Comparison of ENCODE assay signal across 8 cellular contexts in genomic region chr1:36420836-36421317, GRCh38. TPM values are rescaled to one million over a fixed set of nuclear protein-coding genes. Genes with fewer than 3 reads are reported as not detected.
DNase-seq lines count a peak whose midpoint lies in the region; ATAC-seq, FAIRE-seq and TF ChIP-seq lines count a peak whose summit lies in the region.

No MANE protein-coding gene starts in this region.

- peak; percentile 56 for ATAC-seq in HG03354 (IDR thresholded peaks at IDR 0.05; ENCODE audit: poor library complexity, severe bottlenecking, unreplicated experiment)
- peak; percentile 95 for ATAC-seq in HepG2

- DNase-seq in DMS53 treated with DMSO at 0.1 percent for 48 hours (lab: John Stamatoyannopoulos, UW; ENCODE audit: unreplicated experiment) (peak; percentile 66), NCI-H526 treated with DMSO at 0.1 percent for 48 hours (lab: John Stamatoyannopoulos, UW) (peak; percentile 63), chondrocyte (ENCODE audit: low spot score) (no peak), HepG2 (ENCODE audit: low spot score) (peak; percentile 56), cortex of kidney (lab: John Stamatoyannopoulos, UW) (no peak)
- peak; percentile 96 for DNase-seq in activated CD4-positive, alpha-beta T cell treated with anti-CD3 and anti-CD28 coated beads for 48 hours
- peak; percentile 84 to 93 for DNase-seq in stimulated activated CD4-positive, alpha-beta T cell treated with anti-CD3 and anti-CD28 coated beads, Interleukin-4, amount 100 ng/mL, for 4 hours

- H3K79me2 ChIP-seq in HepG2 (ENCODE audit: insufficient read depth, low read length): no peaks in the 10 kb centered on the region

- H3K9me3 ChIP-seq in HepG2 (ENCODE audit: low read length): no peaks in the 10 kb centered on the region

- no peak overlapping the region for H3K4me2 ChIP-seq in HepG2 (ENCODE audit: low read depth, low read length)

- H3K4me1 ChIP-seq in HepG2 (ENCODE audit: insufficient read depth, low read length): peaks cover 13% of the 10 kb centered on the region

- in situ Hi-C loops in HepG2 (cut with HindIII; ENCODE audit: extremely low pct_ligation_motif_present, low pct_unique_long_range_greater_than_20kb): loop anchor here (5.0 kb wide), 1 partner anchor 79 kb away; no protein-coding TSS in a partner anchor

- no peak overlapping the region for H3K4me3 Mint-ChIP-seq in chondrocyte (ENCODE audit: unreplicated experiment)

- no peaks in the 10 kb centered on the region for H3K27me3 Mint-ChIP-seq in chondrocyte (ENCODE audit: low read depth)

- H3K9me3 Mint-ChIP-seq in chondrocyte (ENCODE audit: low read depth): no peaks in the 10 kb centered on the region

- H4K20me1 ChIP-seq in HepG2 (ENCODE audit: insufficient read depth, low read length): no peaks in the 10 kb centered on the region

- no peak overlapping the region for H3K9ac ChIP-seq in HepG2 (ENCODE audit: insufficient read depth, low read depth, low read length)

- CTCF ChIA-PET in HepG2 (lab: Yijun Ruan, JAX; ENCODE audit: low intra/inter-chr PET ratio, low total read pairs): interaction anchor here (2.3 kb wide), 1 partner anchor 78 kb away, joined by 24 read pairs; no protein-coding TSS in a partner anchor

- peak overlapping the region; percentile 59 for H3K27ac Mint-ChIP-seq in chondrocyte (ENCODE audit: unreplicated experiment)

- H3K36me3 Mint-ChIP-seq in chondrocyte (ENCODE audit: low read depth): peaks cover 4% of the 10 kb centered on the region

- H3K27me3 ChIP-seq in HepG2 (ENCODE audit: control insufficient read depth in 1 of 2, insufficient read depth in 2 of 2, low read length in 2 of 2): no peaks in the 10 kb centered on the region

- no peak overlapping the region for H2AFZ ChIP-seq in HepG2 (ENCODE audit: low read length)

- BruUV-seq in HepG2 (replicated peaks; lab: Mats Ljungman, UMichigan): no TSS peak

- TF ChIP-seq RAD21 in HepG2 (CRISPR knock-in tag; IDR thresholded peaks at IDR 0.05): peak; percentile 88

- no peaks in the 10 kb centered on the region; a peak in 1 of 5 replicates for H3K36me3 ChIP-seq in HepG2 (replicated peaks in 1 of 2; ENCODE audit: control insufficient read depth in 1 of 2, insufficient read depth in 2 of 2, low read length in 2 of 2)

- TF ChIP-seq EP300 in HepG2 (IDR thresholded peaks at IDR 0.05; ENCODE audit: low read depth in 2 of 2, low read length in 2 of 2) (no peak), HepG2 (CRISPR knock-in tag; IDR thresholded peaks at IDR 0.05; ENCODE audit: borderline replicate concordance) (no peak)

- POLR2A ChIA-PET in HepG2 (lab: Yijun Ruan, JAX): no interaction called here

- peak; percentile 89 for FAIRE-seq in HepG2 (lab: Jason Lieb, UNC)

- no peak overlapping the region for H3K27ac ChIP-seq in HepG2 (ENCODE audit: extremely low read length, insufficient read depth, low read length)

- H3K4me3 ChIP-seq in HepG2 (replicated peaks in 1 of 3; ENCODE audit: insufficient read depth in 1 of 3, low read depth in 2 of 3, low read length in 3 of 3): no peak overlapping the region

- 20% methylated on average over 13 of the region's 13 CpGs for WGBS in HepG2 (ENCODE audit: low lambda C conversion rate)

- TF ChIP-seq POLR2A in HepG2 (IDR thresholded peaks at IDR 0.05; ENCODE audit: insufficient read depth in 1 of 2, low read depth in 2 of 2, low read length in 2 of 2): no peak

- H3K4me1 Mint-ChIP-seq in chondrocyte (ENCODE audit: low read depth): peaks cover 13% of the 10 kb centered on the region

- intact Hi-C loops in HepG2 (cut with micrococcal nuclease; ENCODE audit: unreplicated experiment): loop anchor here (2.0 to 10.0 kb wide), 4 partner anchors 39 to 276 kb away; partner anchors contain the start of gene TRAPPC3

- TF ChIP-seq CTCF in chondrocyte (IDR thresholded peaks at IDR 0.05) (peak; percentile 89), HepG2 (CRISPR knock-in tag; IDR thresholded peaks at IDR 0.05) (peak; percentile 97)

RNA-seq across cellular contexts. Expression of gene LSM10, which starts 23.2 kb away (rescaled TPM):
- 45.0 to 47.3 TPM (median 45.7 TPM) in 3 replicates for total RNA-seq in chondrocyte
- total RNA-seq in HepG2 (2016; rRNA removed; fragmentation: Illumina TruSeq; extraction: Trizol): 14.0 and 17.0 TPM in 2 replicates
- total RNA-seq in HepG2 (2016; cell fraction: cytosol; rRNA removed; fragmentation: Illumina TruSeq; extraction: Trizol; ENCODE audit: low read depth): 56.5 and 60.8 TPM in 2 replicates
- total RNA-seq in HepG2 (2016; cell fraction: insoluble cytoplasmic fraction; rRNA removed; fragmentation: Illumina TruSeq; extraction: Trizol): 14.8 TPM in 2 replicates
- total RNA-seq in HepG2 (2016; cell fraction: membrane; rRNA removed; fragmentation: Illumina TruSeq; extraction: Trizol): 50.9 and 52.1 TPM in 2 replicates
- total RNA-seq in HepG2 (2016; cell fraction: nucleus; rRNA removed; fragmentation: Illumina TruSeq; extraction: Trizol): 6.1 and 9.2 TPM in 2 replicates
- polyA plus RNA-seq in HepG2 (2011; rRNA removed): 52.0 and 61.6 TPM in 2 replicates
- 52.4 and 63.1 TPM in 2 replicates for polyA plus RNA-seq in HepG2 (2011; cell fraction: cytosol; rRNA removed)
- polyA plus RNA-seq in HepG2 (2011; cell fraction: nucleus; rRNA removed): 18.3 and 21.3 TPM in 2 replicates
- 22.5 and 35.0 TPM in 2 replicates for polyA plus RNA-seq in HepG2 (2012)
- polyA plus RNA-seq in HepG2 (2016; cell fraction: cytosol; fragmentation: Illumina TruSeq; extraction: Trizol; ENCODE audit: low read depth): 247 and 272 TPM in 2 replicates
- 57.9 and 60.5 TPM in 2 replicates for polyA plus RNA-seq in HepG2 (2016; cell fraction: insoluble cytoplasmic fraction; fragmentation: Illumina TruSeq; extraction: Trizol; ENCODE audit: low read depth)
- polyA plus RNA-seq in HepG2 (2016; cell fraction: membrane; fragmentation: Illumina TruSeq; extraction: Trizol; ENCODE audit: low read depth): 158 and 176 TPM in 2 replicates
- 38.1 and 40.1 TPM in 2 replicates for polyA plus RNA-seq in HepG2 (2016; cell fraction: nucleus; fragmentation: Illumina TruSeq; extraction: Trizol; ENCODE audit: insufficient read depth, low read depth)
- polyA minus RNA-seq in HepG2 (2011; rRNA and poly(A)+ RNA removed; ENCODE audit: low replicate concordance): 38.9 and 99.2 TPM in 2 replicates
- 11.0 and 14.3 TPM in 2 replicates for polyA minus RNA-seq in HepG2 (2011; cell fraction: cytosol; rRNA and poly(A)+ RNA removed)
- polyA minus RNA-seq in HepG2 (2011; cell fraction: nucleus; rRNA and poly(A)+ RNA removed): 9.0 and 11.3 TPM in 2 replicates

RNA-seq across cellular contexts. Expression of gene OSCP1, which starts 29.4 kb away (rescaled TPM):
- total RNA-seq in chondrocyte: 4.5 to 7.3 TPM (median 6.2 TPM) in 3 replicates
- 0.60 and 0.86 TPM in 2 replicates for total RNA-seq in HepG2 (2016; rRNA removed; fragmentation: Illumina TruSeq; extraction: Trizol)
- 0.71 and 1.1 TPM in 2 replicates for total RNA-seq in HepG2 (2016; cell fraction: cytosol; rRNA removed; fragmentation: Illumina TruSeq; extraction: Trizol; ENCODE audit: low read depth)
- total RNA-seq in HepG2 (2016; cell fraction: insoluble cytoplasmic fraction; rRNA removed; fragmentation: Illumina TruSeq; extraction: Trizol): 1.0 and 1.6 TPM in 2 replicates
- 0.72 and 1.4 TPM in 2 replicates for total RNA-seq in HepG2 (2016; cell fraction: membrane; rRNA removed; fragmentation: Illumina TruSeq; extraction: Trizol)
- total RNA-seq in HepG2 (2016; cell fraction: nucleus; rRNA removed; fragmentation: Illumina TruSeq; extraction: Trizol): 0.34 and 1.4 TPM in 2 replicates
- polyA plus RNA-seq in HepG2 (2011; rRNA removed): 0.84 and 0.85 TPM in 2 replicates
- polyA plus RNA-seq in HepG2 (2011; cell fraction: cytosol; rRNA removed): 0.46 and 0.48 TPM in 2 replicates
- polyA plus RNA-seq in HepG2 (2011; cell fraction: nucleus; rRNA removed): 0.23 and 0.93 TPM in 2 replicates
- 1.3 TPM in 2 replicates for polyA plus RNA-seq in HepG2 (2012)
- 0.35 and 0.55 TPM in 2 replicates for polyA plus RNA-seq in HepG2 (2016; cell fraction: cytosol; fragmentation: Illumina TruSeq; extraction: Trizol; ENCODE audit: low read depth)
- 0.72 and 0.93 TPM in 2 replicates for polyA plus RNA-seq in HepG2 (2016; cell fraction: insoluble cytoplasmic fraction; fragmentation: Illumina TruSeq; extraction: Trizol; ENCODE audit: low read depth)
- polyA plus RNA-seq in HepG2 (2016; cell fraction: membrane; fragmentation: Illumina TruSeq; extraction: Trizol; ENCODE audit: low read depth): 0.69 and 1.2 TPM in 2 replicates
- polyA plus RNA-seq in HepG2 (2016; cell fraction: nucleus; fragmentation: Illumina TruSeq; extraction: Trizol; ENCODE audit: insufficient read depth, low read depth): 1.1 and 1.4 TPM in 2 replicates
- 0.56 and 3.7 TPM in 2 replicates for polyA minus RNA-seq in HepG2 (2011; rRNA and poly(A)+ RNA removed; ENCODE audit: low replicate concordance)
- 0.62 TPM in 1 of 2 replicates, not detected in the other for polyA minus RNA-seq in HepG2 (2011; cell fraction: cytosol; rRNA and poly(A)+ RNA removed)
- polyA minus RNA-seq in HepG2 (2011; cell fraction: nucleus; rRNA and poly(A)+ RNA removed): 1.4 and 2.0 TPM in 2 replicates

RNA-seq across cellular contexts. Expression of gene STK40, which starts 35.2 kb away (rescaled TPM):
- 42.6 to 63.7 TPM (median 59.9 TPM) in 3 replicates for total RNA-seq in chondrocyte
- total RNA-seq in HepG2 (2016; rRNA removed; fragmentation: Illumina TruSeq; extraction: Trizol): 33.8 and 40.1 TPM in 2 replicates
- 24.9 and 25.5 TPM in 2 replicates for total RNA-seq in HepG2 (2016; cell fraction: cytosol; rRNA removed; fragmentation: Illumina TruSeq; extraction: Trizol; ENCODE audit: low read depth)
- total RNA-seq in HepG2 (2016; cell fraction: insoluble cytoplasmic fraction; rRNA removed; fragmentation: Illumina TruSeq; extraction: Trizol): 32.8 and 34.8 TPM in 2 replicates
- 68.1 and 69.3 TPM in 2 replicates for total RNA-seq in HepG2 (2016; cell fraction: membrane; rRNA removed; fragmentation: Illumina TruSeq; extraction: Trizol)
- 19.0 and 20.3 TPM in 2 replicates for total RNA-seq in HepG2 (2016; cell fraction: nucleus; rRNA removed; fragmentation: Illumina TruSeq; extraction: Trizol)
- 35.1 and 49.2 TPM in 2 replicates for polyA plus RNA-seq in HepG2 (2011; rRNA removed)
- 30.7 and 33.6 TPM in 2 replicates for polyA plus RNA-seq in HepG2 (2011; cell fraction: cytosol; rRNA removed)
- 35.7 and 39.3 TPM in 2 replicates for polyA plus RNA-seq in HepG2 (2011; cell fraction: nucleus; rRNA removed)
- 32.0 and 37.7 TPM in 2 replicates for polyA plus RNA-seq in HepG2 (2012)
- polyA plus RNA-seq in HepG2 (2016; cell fraction: cytosol; fragmentation: Illumina TruSeq; extraction: Trizol; ENCODE audit: low read depth): 28.6 and 31.6 TPM in 2 replicates
- polyA plus RNA-seq in HepG2 (2016; cell fraction: insoluble cytoplasmic fraction; fragmentation: Illumina TruSeq; extraction: Trizol; ENCODE audit: low read depth): 42.6 and 52.9 TPM in 2 replicates
- polyA plus RNA-seq in HepG2 (2016; cell fraction: membrane; fragmentation: Illumina TruSeq; extraction: Trizol; ENCODE audit: low read depth): 71.6 and 77.6 TPM in 2 replicates
- 39.8 and 45.0 TPM in 2 replicates for polyA plus RNA-seq in HepG2 (2016; cell fraction: nucleus; fragmentation: Illumina TruSeq; extraction: Trizol; ENCODE audit: insufficient read depth, low read depth)
- 14.8 and 47.6 TPM in 2 replicates for polyA minus RNA-seq in HepG2 (2011; rRNA and poly(A)+ RNA removed; ENCODE audit: low replicate concordance)
- polyA minus RNA-seq in HepG2 (2011; cell fraction: cytosol; rRNA and poly(A)+ RNA removed): 15.3 and 21.4 TPM in 2 replicates
- polyA minus RNA-seq in HepG2 (2011; cell fraction: nucleus; rRNA and poly(A)+ RNA removed): 8.6 and 8.8 TPM in 2 replicates

RNA-seq across cellular contexts. Expression of gene MRPS15, which starts 43.3 kb away (rescaled TPM):
- total RNA-seq in chondrocyte (51.3 to 68.5 TPM (median 53.2 TPM) in 3 replicates), HepG2 (2016; rRNA removed; fragmentation: Illumina TruSeq; extraction: Trizol) (113 and 137 TPM in 2 replicates)
- total RNA-seq in HepG2 (2016; cell fraction: cytosol; rRNA removed; fragmentation: Illumina TruSeq; extraction: Trizol; ENCODE audit: low read depth): 206 and 254 TPM in 2 replicates
- total RNA-seq in HepG2 (2016; cell fraction: insoluble cytoplasmic fraction; rRNA removed; fragmentation: Illumina TruSeq; extraction: Trizol): 122 and 135 TPM in 2 replicates
- total RNA-seq in HepG2 (2016; cell fraction: membrane; rRNA removed; fragmentation: Illumina TruSeq; extraction: Trizol): 170 and 207 TPM in 2 replicates
- total RNA-seq in HepG2 (2016; cell fraction: nucleus; rRNA removed; fragmentation: Illumina TruSeq; extraction: Trizol): 55.2 and 55.8 TPM in 2 replicates
- 53.3 and 59.0 TPM in 2 replicates for polyA plus RNA-seq in HepG2 (2011; rRNA removed)
- polyA plus RNA-seq in HepG2 (2011; cell fraction: cytosol; rRNA removed): 63.3 and 64.9 TPM in 2 replicates
- 32.6 and 45.2 TPM in 2 replicates for polyA plus RNA-seq in HepG2 (2011; cell fraction: nucleus; rRNA removed)
- 46.7 and 60.7 TPM in 2 replicates for polyA plus RNA-seq in HepG2 (2012)
- polyA plus RNA-seq in HepG2 (2016; cell fraction: cytosol; fragmentation: Illumina TruSeq; extraction: Trizol; ENCODE audit: low read depth): 258 and 349 TPM in 2 replicates
- polyA plus RNA-seq in HepG2 (2016; cell fraction: insoluble cytoplasmic fraction; fragmentation: Illumina TruSeq; extraction: Trizol; ENCODE audit: low read depth): 167 TPM in 2 replicates
- 198 and 246 TPM in 2 replicates for polyA plus RNA-seq in HepG2 (2016; cell fraction: membrane; fragmentation: Illumina TruSeq; extraction: Trizol; ENCODE audit: low read depth)
- polyA plus RNA-seq in HepG2 (2016; cell fraction: nucleus; fragmentation: Illumina TruSeq; extraction: Trizol; ENCODE audit: insufficient read depth, low read depth): 109 and 110 TPM in 2 replicates
- 12.8 and 22.8 TPM in 2 replicates for polyA minus RNA-seq in HepG2 (2011; rRNA and poly(A)+ RNA removed; ENCODE audit: low replicate concordance)
- polyA minus RNA-seq in HepG2 (2011; cell fraction: cytosol; rRNA and poly(A)+ RNA removed): 16.6 and 17.9 TPM in 2 replicates
- 21.8 and 27.1 TPM in 2 replicates for polyA minus RNA-seq in HepG2 (2011; cell fraction: nucleus; rRNA and poly(A)+ RNA removed)

Comparison
In these comparisons a context has a peak if more than half of its experiments do, and no peak if none do; other contexts are left out.
1. DNase-seq: peak in DMS53 treated with DMSO at 0.1 percent for 48 hours (single experiment), NCI-H526 treated with DMSO at 0.1 percent for 48 hours (single experiment), activated CD4-positive, alpha-beta T cell treated with anti-CD3 and anti-CD28 coated beads for 48 hours (single experiment), HepG2 (single experiment) and stimulated activated CD4-positive, alpha-beta T cell treated with anti-CD3 and anti-CD28 coated beads, Interleukin-4, amount 100 ng/mL, for 4 hours (2 of 2); none in chondrocyte (single experiment) and cortex of kidney (single experiment).